Comparison of ENCODE assay signal across 17 cellular contexts in the genomic region with DNA sequence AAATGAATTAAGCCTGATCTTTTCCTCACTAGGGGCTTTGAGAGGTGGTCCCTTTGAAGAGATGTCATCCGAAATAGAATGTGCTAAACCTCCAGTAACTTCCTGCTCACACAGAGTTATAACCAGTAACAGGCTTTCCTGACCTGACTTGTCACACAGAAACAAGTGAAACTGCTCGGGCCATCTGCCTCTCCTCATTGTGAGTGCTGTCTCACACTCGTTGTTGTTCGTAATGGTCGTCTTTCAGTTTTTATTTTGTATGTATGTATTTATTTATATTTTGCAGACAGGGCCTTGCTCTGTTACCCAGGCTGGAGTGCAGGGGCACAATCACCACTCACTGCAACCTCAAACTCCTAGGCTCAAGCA. TPM values are rescaled to one million over a fixed set of nuclear protein-coding genes. Genes with fewer than 3 reads are reported as not detected.
DNase-seq lines count a peak whose midpoint lies in the region; ATAC-seq lines count a peak whose summit lies in the region.
"Had no signal": no experiment of that assay in that cellular context is flagged by ENCODE, and none has a peak within 500 bp of the region (broad histone marks: within the 10 kb centered on the region; RNA-seq: fewer than 3 reads in every experiment).

No MANE protein-coding gene starts in this region.

- DNase-seq in NCI-H1417 (lab: John Stamatoyannopoulos, UW) (peak in 2 of 3 experiments; percentile 42 to 67), NCI-H1417 treated with DMSO at 0.1 percent for 48 hours (lab: John Stamatoyannopoulos, UW) (no peak), NCI-H69 (lab: John Stamatoyannopoulos, UW) (peak; percentile 49), islet precursor cell (peak; percentile 50), trophoblast cell (no peak), NCI-H1694 treated with DMSO at 0.1 percent for 48 hours (lab: John Stamatoyannopoulos, UW) (no peak)
- DNase-seq: activated CD8-positive, alpha-beta memory T cell treated with anti-CD3 and anti-CD28 coated beads, Interleukin-2, amount 50 U/mL, for 4 hours; activated naive CD8-positive, alpha-beta T cell treated with anti-CD3 and anti-CD28 coated beads, Interleukin-2, amount 10 ng/mL, durations not matched to agents 7 days and 5 days; KG1; NCI-H1694; NK-92 treated with Interleukin-12 subunit alpha and Interleukin-12 subunit beta, amount 100 ng/mL, for 24 hours; tibial artery had no signal

- H3K4me3 ChIP-seq in skin epidermis, result no peak overlapping the region
- H3K4me3 ChIP-seq in trophoblast cell (ENCODE audit: low read depth, low read length), result no peak overlapping the region
- H3K4me3 ChIP-seq: SK-N-MC, tibial artery had no signal

- no peak overlapping the region for H3K4me2 ChIP-seq in trophoblast cell (ENCODE audit: low read length)

- no peak overlapping the region for H4K91ac ChIP-seq in trophoblast cell (ENCODE audit: low read depth, low read length)

- H3K18ac ChIP-seq in trophoblast cell (ENCODE audit: low read length), result no peak overlapping the region

- no peak overlapping the region for H3K4ac ChIP-seq in trophoblast cell (ENCODE audit: low read depth, low read length)

- no peak overlapping the region for H2AK5ac ChIP-seq in trophoblast cell (ENCODE audit: low read length)

- H3K27ac ChIP-seq in skin epidermis (peak overlapping the region in 17 of 21 experiments; percentile 13 to 85 (median 72)), trophoblast cell (ENCODE audit: low read depth, low read length) (no peak overlapping the region)
- H3K27ac ChIP-seq: SK-N-MC, tibial artery had no signal

- H4K8ac ChIP-seq in trophoblast cell (ENCODE audit: low read depth, low read length), result no peak overlapping the region

- no peak overlapping the region for H2BK5ac ChIP-seq in trophoblast cell (ENCODE audit: low read depth, low read length, poor library complexity)

- no peak overlapping the region for H2BK12ac ChIP-seq in trophoblast cell (ENCODE audit: low read length)

- H2AFZ ChIP-seq in trophoblast cell (ENCODE audit: insufficient read depth, low read length, poor library complexity), result no peak overlapping the region

- peaks cover 20 to 25% of the 10 kb centered on the region in 2 experiments for H3K4me1 ChIP-seq in trophoblast cell (ENCODE audit: control insufficient read depth in 1 of 2, insufficient read depth in 2 of 2, low read length in 2 of 2)

- no peak overlapping the region for H4K12ac ChIP-seq in trophoblast cell (ENCODE audit: low read depth, low read length)

- H3K9me3 ChIP-seq in trophoblast cell (ENCODE audit: insufficient read depth, low read depth, low read length), result no peaks in the 10 kb centered on the region
- H3K9me3 ChIP-seq: tibial artery had no signal

- H3K14ac ChIP-seq in trophoblast cell (ENCODE audit: low read length), result no peak overlapping the region

- no peak overlapping the region for H3K9ac ChIP-seq in trophoblast cell (ENCODE audit: low read length)

- no peaks in the 10 kb centered on the region for H3K36me3 ChIP-seq in trophoblast cell (ENCODE audit: control insufficient read depth in 1 of 2, insufficient read depth in 2 of 2, low read length in 2 of 2)
- H3K36me3 ChIP-seq: tibial artery had no signal

- WGBS in trophoblast cell (ENCODE audit: extremely low coverage, insufficient coverage, insufficient read length), result no CpG with 5 or more reads among the region's 5 CpGs

- no peaks in the 10 kb centered on the region for H3K79me2 ChIP-seq in trophoblast cell (ENCODE audit: control insufficient read depth, insufficient read depth, low read length, poor library complexity)

- H3K23ac ChIP-seq in trophoblast cell (ENCODE audit: low read length), result no peak overlapping the region

- no peak overlapping the region for H2BK120ac ChIP-seq in trophoblast cell (ENCODE audit: insufficient read depth, low read length, poor library complexity)

- H3K27me3 ChIP-seq in trophoblast cell (ENCODE audit: insufficient read depth, low read length), result no peaks in the 10 kb centered on the region

- no peaks in the 10 kb centered on the region for H3K79me1 ChIP-seq in trophoblast cell (ENCODE audit: low read length)

- no peak for ATAC-seq in GM19328 (IDR thresholded peaks at IDR 0.05; ENCODE audit: unreplicated experiment)
- ATAC-seq: WTC11 had no signal

RNA-seq across cellular contexts. Expression of gene ACSBG1, which starts 24.0 kb away (rescaled TPM):
- 0.11 and 0.22 TPM in 2 replicates for polyA plus RNA-seq in trophoblast cell (2013)
- polyA plus RNA-seq: fibroblast of lung had no signal

RNA-seq across cellular contexts. Expression of gene DNAJA4, which starts 54.0 kb away (rescaled TPM):
- polyA plus RNA-seq in trophoblast cell (2013), result 0.08 TPM in 2 replicates

Comparison
In these comparisons a context has a peak if more than half of its experiments do, and no peak if none do; other contexts are left out.
1. DNase-seq: peak in NCI-H1417 (2 of 3), NCI-H69 (single experiment) and islet precursor cell (single experiment); none in NCI-H1417 treated with DMSO at 0.1 percent for 48 hours (single experiment), trophoblast cell (0 of 2) and NCI-H1694 treated with DMSO at 0.1 percent for 48 hours (single experiment).